9 cellular contexts compared by ENCODE assay signal in the genomic region with DNA sequence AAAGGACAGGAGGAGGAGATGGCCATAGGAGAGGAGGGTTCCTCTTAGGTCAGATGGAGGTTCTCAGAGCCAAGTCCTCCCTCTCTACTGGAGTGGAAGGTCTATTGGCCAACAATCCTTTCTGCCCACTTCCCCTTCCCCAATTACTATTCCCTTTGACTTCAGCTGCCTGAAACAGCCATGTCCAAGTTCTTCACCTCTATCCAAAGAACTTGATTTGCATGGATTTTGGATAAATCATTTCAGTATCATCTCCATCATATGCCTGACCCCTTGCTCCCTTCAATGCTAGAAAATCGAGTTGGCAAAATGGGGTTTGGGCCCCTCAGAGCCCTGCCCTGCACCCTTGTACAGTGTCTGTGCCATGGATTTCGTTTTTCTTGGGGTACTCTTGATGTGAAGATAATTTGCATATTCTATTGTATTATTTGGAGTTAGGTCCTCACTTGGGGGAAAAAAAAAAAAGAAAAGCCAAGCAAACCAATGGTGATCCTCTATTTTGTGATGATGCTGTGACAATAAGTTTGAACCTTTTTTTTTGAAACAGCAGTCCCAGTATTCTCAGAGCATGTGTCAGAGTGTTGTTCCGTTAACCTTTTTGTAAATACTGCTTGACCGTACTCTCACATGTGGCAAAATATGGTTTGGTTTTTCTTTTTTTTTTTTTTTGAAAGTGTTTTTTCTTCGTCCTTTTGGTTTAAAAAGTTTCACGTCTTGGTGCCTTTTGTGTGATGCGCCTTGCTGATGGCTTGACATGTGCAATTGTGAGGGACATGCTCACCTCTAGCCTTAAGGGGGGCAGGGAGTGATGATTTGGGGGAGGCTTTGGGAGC. TPM values are rescaled to one million over a fixed set of nuclear protein-coding genes. Genes with fewer than 3 reads are reported as not detected.
DNase-seq lines count a peak whose midpoint lies in the region; ATAC-seq, FAIRE-seq and TF ChIP-seq lines count a peak whose summit lies in the region.
"Had no signal": no experiment of that assay in that cellular context is flagged by ENCODE, and none has a peak within 500 bp of the region (broad histone marks: within the 10 kb centered on the region; RNA-seq: fewer than 3 reads in every experiment).

No MANE protein-coding gene starts in this region.

- H2BK20ac ChIP-seq in H1 (ENCODE audit: low read length), result no peak overlapping the region

- CTCF ChIA-PET in RWPE1 (lab: Yijun Ruan, JAX), result no interaction called here
- CTCF ChIA-PET in H1 (lab: Charles Lee; ENCODE audit: partially characterized antibody), result interaction anchor here (13.5 to 24.9 kb wide), 2 partner anchors 18 to 32 kb away, joined by 215 to 532 read pairs; no protein-coding TSS in a partner anchor

- H3K23ac ChIP-seq in H1 (ENCODE audit: insufficient read length) (no peak overlapping the region), mesendoderm (ENCODE audit: low read length) (no peak overlapping the region)

- H4K8ac ChIP-seq in H1 (ENCODE audit: extremely low read depth, insufficient read depth, low read length) (0 out of 2 replicates have a peak overlapping the region, but pooled peaks have one; percentile 7), mesendoderm (ENCODE audit: low read depth, low read length) (no peak overlapping the region)

- 91% methylated on average over 6 of the region's 7 CpGs; no CpG with 5 or more reads in 1 of the 2 experiments for WGBS in H1 (ENCODE audit: extremely low coverage in 1 of 2, insufficient coverage in 1 of 2, insufficient read length in 1 of 2, insufficient replicate concordance in 2 of 2, low coverage in 1 of 2, low lambda C conversion rate in 2 of 2, missing lambda C conversion rate in 1 of 2), 2 experiments
- WGBS in mesendoderm (ENCODE audit: extremely low coverage, insufficient coverage, low lambda C conversion rate), result no CpG with 5 or more reads among the region's 7 CpGs

- no peak for FAIRE-seq in H1 (lab: Jason Lieb, UNC)

- H3K36me3 ChIP-seq in H1 (ENCODE audit: control insufficient read depth in 2 of 4, insufficient read depth in 4 of 4, low read length in 3 of 4) (peaks cover 0 to 18% (median 4%) of the 10 kb centered on the region in 4 experiments; a peak in 5 of 8 replicates), mesendoderm (ENCODE audit: control insufficient read depth, insufficient read depth, low read length) (no peaks in the 10 kb centered on the region)

- H4K91ac ChIP-seq in H1 (replicated peaks; ENCODE audit: insufficient read length, low read length), result no peak overlapping the region

- H2BK5ac ChIP-seq in H1 (ENCODE audit: low read depth, low read length), result no peak overlapping the region
- no peak overlapping the region for H2BK5ac ChIP-seq in mesendoderm (ENCODE audit: low read length)

- H3K4me2 ChIP-seq in H1 (ENCODE audit: insufficient read depth in 1 of 2, low read depth in 2 of 2, low read length in 2 of 2) (peak overlapping the region in 1 of 2 experiments; percentile 37; a peak in 1 of 4 replicates), mesendoderm (ENCODE audit: low read length) (no peak overlapping the region)

- no peaks in the 10 kb centered on the region; the same call in 1 of the 2 replicates for H3K79me1 ChIP-seq in H1 (ENCODE audit: low read depth, low read length)
- H3K79me1 ChIP-seq in mesendoderm (ENCODE audit: low read length), result no peaks in the 10 kb centered on the region

- TF ChIP-seq CTCF in RWPE1 (conservative IDR thresholded peaks at IDR 0.05; ENCODE audit: low read depth) (no peak), H1 (IDR thresholded peaks at IDR 0.05; ENCODE audit: control extremely low read depth in 1 of 3, insufficient read depth in 1 of 3, low read depth in 1 of 3, low read length in 3 of 3) (no peak)

- POLR2A ChIA-PET in RWPE1 (lab: Yijun Ruan, JAX; ENCODE audit: low non-redundant PET) (no interaction called here), H1 (lab: Charles Lee; ENCODE audit: partially characterized antibody) (interaction anchor here (1.3 to 15.1 kb wide), 5 partner anchors 9 to 31 kb away, joined by 3 to 294 read pairs (median 105); no protein-coding TSS in a partner anchor)

- H4K5ac ChIP-seq in H1 (ENCODE audit: insufficient read length, low read depth, low read length) (no peak overlapping the region), mesendoderm (ENCODE audit: low read length) (no peak overlapping the region)

- H3K9ac ChIP-seq in H1 (replicated peaks in 1 of 4; ENCODE audit: extremely low read depth in 1 of 4, low read depth in 3 of 4, low read length in 3 of 4) (no peak overlapping the region), mesendoderm (ENCODE audit: low read length) (no peak overlapping the region)

- H2AFZ ChIP-seq in H1 (ENCODE audit: low read length), result no peak overlapping the region

- no peak overlapping the region for H3K18ac ChIP-seq in H1 (ENCODE audit: extremely low read depth, low read length)
- no peak overlapping the region for H3K18ac ChIP-seq in mesendoderm (ENCODE audit: low read length)

- no peak for TF ChIP-seq EP300 in H1 (IDR thresholded peaks at IDR 0.05; ENCODE audit: borderline replicate concordance in 1 of 2, low read depth in 2 of 2, low read length in 2 of 2)

- ATAC-seq in GM18502 (IDR thresholded peaks at IDR 0.05; ENCODE audit: poor library complexity, unreplicated experiment), result no peak
- no peak for ATAC-seq in HG02884 (IDR thresholded peaks at IDR 0.05; ENCODE audit: unreplicated experiment)

- H3K14ac ChIP-seq in H1 (ENCODE audit: insufficient read length), result no peak overlapping the region

- H3K4me3 ChIP-seq in H1 (ENCODE audit: extremely low read depth in 1 of 4, insufficient read depth in 2 of 4, low read depth in 3 of 4, low read length in 4 of 4), result peak overlapping the region in 3 of 4 experiments; percentile 4 to 90 (median 7); a peak in 3 of 8 replicates
- H3K4me3 ChIP-seq in mesendoderm (ENCODE audit: low read length), result no peak overlapping the region

- H3K23me2 ChIP-seq in H1 (ENCODE audit: low read depth, low read length), result peaks cover 18% of the 10 kb centered on the region

- H3K27me3 ChIP-seq in H1 (replicated peaks in 1 of 4; ENCODE audit: control insufficient read depth in 3 of 4, extremely low read depth in 1 of 4, insufficient read depth in 3 of 4, low read length in 3 of 4) (peaks cover 0 to 15% (median 13%) of the 10 kb centered on the region in 4 experiments; a peak in 5 of 7 replicates), mesendoderm (ENCODE audit: insufficient read depth, low read length, poor library complexity) (peaks cover 3% of the 10 kb centered on the region)

- H2BK12ac ChIP-seq in H1 (ENCODE audit: low read depth, low read length), result no peak overlapping the region

- H2AK5ac ChIP-seq in H1 (ENCODE audit: low read depth, low read length) (no peak overlapping the region), mesendoderm (ENCODE audit: low read length) (no peak overlapping the region)

- H2BK120ac ChIP-seq in H1 (replicated peaks; ENCODE audit: low read depth, low read length), result no peak overlapping the region
- H2BK120ac ChIP-seq in mesendoderm (ENCODE audit: low read depth, low read length), result no peak overlapping the region

- DNase-seq in EL, result peak; percentile 61
- no peak for DNase-seq in RWPE1 (ENCODE audit: low spot score)
- DNase-seq in H1 (ENCODE audit: low read depth in 1 of 2, low spot score in 2 of 2), result no peak
- peak; percentile 32 for DNase-seq in renal cortical epithelial cell (ENCODE audit: low read depth)
- DNase-seq in SK-N-DZ (ENCODE audit: low spot score), result no peak
- no peak for DNase-seq in mesendoderm
- DNase-seq: NCI-H2171 treated with DMSO at 0.1 percent for 48 hours had no signal

- H3K4ac ChIP-seq in H1 (replicated peaks; ENCODE audit: insufficient read length, low read depth, low read length), result no peak overlapping the region
- H3K4ac ChIP-seq in mesendoderm (ENCODE audit: low read depth, low read length), result no peak overlapping the region

- H3K4me1 ChIP-seq in H1 (replicated peaks in 1 of 4; ENCODE audit: control insufficient read depth in 3 of 4, insufficient read depth in 4 of 4, low read length in 3 of 4) (peaks cover 2 to 11% (median 6%) of the 10 kb centered on the region in 4 experiments), mesendoderm (ENCODE audit: control insufficient read depth, low read depth, low read length) (no peaks in the 10 kb centered on the region)

- TF ChIP-seq POLR2A in H1 (IDR thresholded peaks at IDR 0.05; ENCODE audit: control extremely low read depth in 1 of 2, low read depth in 2 of 2, low read length in 2 of 2), result peak in 1 of 2 experiments; percentile 62; a peak in 2 of 3 replicates

- no peaks in the 10 kb centered on the region for H3K9me3 ChIP-seq in H1 (ENCODE audit: insufficient read depth in 2 of 2, low read depth in 1 of 2, low read length in 1 of 2)

- TF ChIP-seq RAD21 in H1 (IDR thresholded peaks at IDR 0.05 in 1 of 2, conservative IDR thresholded peaks at IDR 0.05 in 1 of 2; ENCODE audit: low read depth in 2 of 2, low read length in 2 of 2), result no peak

- H3K79me2 ChIP-seq in H1 (ENCODE audit: control insufficient read depth in 1 of 2, insufficient read depth in 2 of 2, low read length in 2 of 2) (peaks cover 0 to 4% of the 10 kb centered on the region in 2 experiments; a peak in 1 of 4 replicates), mesendoderm (ENCODE audit: control insufficient read depth, insufficient read depth, low read length) (no peaks in the 10 kb centered on the region)

- H2BK15ac ChIP-seq in H1 (ENCODE audit: low read length) (no peak overlapping the region), mesendoderm (replicated peaks; ENCODE audit: low read depth) (no peak overlapping the region)

- H4K20me1 ChIP-seq in H1 (replicated peaks in 1 of 2; ENCODE audit: control insufficient read depth in 1 of 2, insufficient read depth in 2 of 2, low read length in 2 of 2), result peaks cover 11 to 16% of the 10 kb centered on the region in 2 experiments

- 0 out of 2 replicates have a peak overlapping the region, but pooled peaks have one; percentile 24 for H3K27ac ChIP-seq in RWPE1
- no peak overlapping the region for H3K27ac ChIP-seq in H1 (ENCODE audit: low read depth, low read length)
- H3K27ac ChIP-seq in mesendoderm (ENCODE audit: low read depth, low read length), result no peak overlapping the region

- no peak overlapping the region for H3K56ac ChIP-seq in H1 (replicated peaks; ENCODE audit: insufficient read length, low read depth, low read length)
- no peak overlapping the region for H3K56ac ChIP-seq in mesendoderm (ENCODE audit: low read length)

RNA-seq across cellular contexts. Expression of gene EGR1, which starts 3.1 kb away (rescaled TPM):
- 35.5 and 39.6 TPM in 2 replicates for total RNA-seq in H1 (2021; fragmentation: NEBNext Ultra II Directional; extraction: Animal tissue kit (Norgen Biotek cat#: 25700))
- polyA plus RNA-seq in H1 (2011; rRNA removed), result 16.2 and 36.0 TPM in 2 replicates
- 10.2 TPM for polyA plus RNA-seq in H1 (2011; cell fraction: cytosol; rRNA removed)
- polyA plus RNA-seq in H1 (2011; cell fraction: nucleus; rRNA removed), result 69.1 TPM
- polyA plus RNA-seq in H1 (2012, experiment 1 of 2), result 43.9 to 75.3 TPM (median 58.9 TPM) in 4 replicates
- 61.0 TPM for polyA plus RNA-seq in H1 (2012, experiment 2 of 2)
- 5.5 TPM for polyA plus RNA-seq in H1 (2013, experiment 1 of 2)
- 5.1 TPM for polyA plus RNA-seq in H1 (2013, experiment 2 of 2)
- polyA minus RNA-seq in H1 (2011; rRNA and poly(A)+ RNA removed), result 7.8 and 16.3 TPM in 2 replicates
- 22.8 TPM for polyA minus RNA-seq in H1 (2011; cell fraction: cytosol; rRNA and poly(A)+ RNA removed)
- 79.4 TPM for polyA minus RNA-seq in H1 (2011; cell fraction: nucleus; rRNA and poly(A)+ RNA removed)
- 1.2 and 12.3 TPM in 2 replicates for total RNA-seq in renal cortical epithelial cell
- 1.2 and 3.4 TPM in 2 replicates for polyA plus RNA-seq in SK-N-DZ (2014; cell fraction: cytosol; rRNA removed)
- polyA plus RNA-seq in SK-N-DZ (2014; cell fraction: nucleus; rRNA removed), result 3.8 and 16.0 TPM in 2 replicates
- 16.0 TPM for polyA plus RNA-seq in mesendoderm (2013, experiment 1 of 2)
- polyA plus RNA-seq in mesendoderm (2013, experiment 2 of 2), result 14.8 TPM

RNA-seq across cellular contexts. Expression of gene REEP2, which starts 29.5 kb away (rescaled TPM):
- 40.2 and 41.4 TPM in 2 replicates for total RNA-seq in H1 (2021; fragmentation: NEBNext Ultra II Directional; extraction: Animal tissue kit (Norgen Biotek cat#: 25700))
- 26.5 and 44.7 TPM in 2 replicates for polyA plus RNA-seq in H1 (2011; rRNA removed)
- polyA plus RNA-seq in H1 (2011; cell fraction: cytosol; rRNA removed), result 38.9 TPM
- 64.2 TPM for polyA plus RNA-seq in H1 (2011; cell fraction: nucleus; rRNA removed)
- 29.7 to 48.4 TPM (median 41.9 TPM) in 4 replicates for polyA plus RNA-seq in H1 (2012, experiment 1 of 2)
- polyA plus RNA-seq in H1 (2012, experiment 2 of 2), result 34.3 TPM
- 29.8 TPM for polyA plus RNA-seq in H1 (2013, experiment 1 of 2)
- 32.6 TPM for polyA plus RNA-seq in H1 (2013, experiment 2 of 2)
- 39.8 and 60.9 TPM in 2 replicates for polyA minus RNA-seq in H1 (2011; rRNA and poly(A)+ RNA removed)
- 26.1 TPM for polyA minus RNA-seq in H1 (2011; cell fraction: cytosol; rRNA and poly(A)+ RNA removed)
- polyA minus RNA-seq in H1 (2011; cell fraction: nucleus; rRNA and poly(A)+ RNA removed), result 15.0 TPM
- total RNA-seq in renal cortical epithelial cell, result 2.1 and 7.6 TPM in 2 replicates
- 51.3 and 58.0 TPM in 2 replicates for polyA plus RNA-seq in SK-N-DZ (2014; cell fraction: cytosol; rRNA removed)
- 89.2 and 92.7 TPM in 2 replicates for polyA plus RNA-seq in SK-N-DZ (2014; cell fraction: nucleus; rRNA removed)
- polyA plus RNA-seq in mesendoderm (2013, experiment 1 of 2), result 8.2 TPM
- 8.7 TPM for polyA plus RNA-seq in mesendoderm (2013, experiment 2 of 2)

Comparison
In these comparisons a context has a peak if more than half of its experiments do, and no peak if none do; other contexts are left out.
1. DNase-seq: peak in EL (single experiment) and renal cortical epithelial cell (single experiment); none in RWPE1 (single experiment), H1 (0 of 2), SK-N-DZ (single experiment) and mesendoderm (single experiment).